In the genomic region with DNA sequence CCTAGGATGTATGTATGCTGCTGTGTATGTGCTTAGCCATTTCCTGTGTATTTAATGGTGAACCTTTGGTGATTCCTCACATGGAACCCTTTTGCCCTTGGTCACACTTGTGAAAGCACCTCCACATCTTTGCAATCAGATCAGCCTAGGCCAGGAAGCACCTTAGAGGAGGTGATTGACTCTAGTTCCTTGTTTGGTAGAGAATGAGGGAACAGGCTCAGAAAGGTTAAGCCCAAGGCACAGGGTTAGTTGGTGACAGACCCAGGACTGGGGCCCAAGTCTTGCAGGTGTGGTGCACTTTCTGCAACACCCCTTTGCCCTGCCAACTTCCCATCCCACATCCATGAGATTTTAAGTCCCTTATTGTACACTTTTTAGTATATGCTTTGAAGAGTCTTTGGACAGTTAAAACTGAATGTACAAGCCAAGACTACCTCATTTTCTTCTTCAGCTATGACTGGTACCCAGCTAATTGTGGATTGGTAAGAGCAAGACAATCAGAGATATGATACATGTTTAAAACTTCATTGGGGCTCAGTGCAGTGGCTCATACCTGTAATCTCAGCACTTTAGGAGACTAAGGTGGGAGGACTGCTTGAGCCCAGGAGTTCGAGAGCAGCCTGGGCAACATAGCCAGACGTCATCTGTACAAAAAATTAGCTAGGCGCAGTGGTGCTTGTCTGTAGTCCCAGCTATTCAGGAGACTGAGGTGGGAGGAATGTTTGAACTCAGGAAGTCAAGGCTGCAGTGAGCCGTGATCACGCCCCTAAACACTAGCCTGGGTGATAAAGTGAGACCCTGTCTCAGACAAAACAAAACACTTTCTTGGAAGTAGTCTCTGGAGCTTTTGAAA, we compare ENCODE assay signal across 10 cellular contexts.
DNase-seq lines count a peak whose midpoint lies in the region; ATAC-seq and TF ChIP-seq lines count a peak whose summit lies in the region.
"Had no signal": no experiment of that assay in that cellular context is flagged by ENCODE, and none has a peak within 500 bp of the region (broad histone marks: within the 10 kb centered on the region; RNA-seq: fewer than 3 reads in every experiment).

No MANE protein-coding gene starts in this region.

- POLR2A ChIA-PET in activated CD4-positive, alpha-beta T cell treated with anti-CD3 and anti-CD28 coated beads, Interleukin-2, amount 10 ng/mL, durations not matched to agents 7 days and 5 days (lab: Charles Lee), result no interaction called here

- no peaks in the 10 kb centered on the region for H3K9me3 ChIP-seq in colonic mucosa
- H3K9me3 ChIP-seq in osteoblast (ENCODE audit: low read depth, low read length), result no peaks in the 10 kb centered on the region
- no peaks in the 10 kb centered on the region for H3K9me3 ChIP-seq in WERI-Rb-1 (ENCODE audit: severe bottlenecking)
- no peaks in the 10 kb centered on the region for H3K9me3 ChIP-seq in SJCRH30 (replicated peaks)

- no peak overlapping the region for H3K9ac ChIP-seq in colonic mucosa (ENCODE audit: low read depth in 2 of 2, low read length in 2 of 2)

- H3K4me2 ChIP-seq in osteoblast (ENCODE audit: insufficient read depth, low read length), result no peak overlapping the region

- peak overlapping the region; percentile 92 for H3K27ac Mint-ChIP-seq in activated CD4-positive, alpha-beta T cell treated with anti-CD3 and anti-CD28 coated beads, Interleukin-2, amount 10 ng/mL, durations not matched to agents 7 days and 5 days
- peak overlapping the region; percentile 86 for H3K27ac Mint-ChIP-seq in stimulated activated naive CD8-positive, alpha-beta T cell treated with anti-CD3 and anti-CD28 coated beads, Interleukin-15, Interleukin-2, amounts not matched to agents 100 ng/mL and 50 ng/mL, for 24 hours

- peaks cover 95% of the 10 kb centered on the region for H3K4me1 Mint-ChIP-seq in activated CD4-positive, alpha-beta T cell treated with anti-CD3 and anti-CD28 coated beads, Interleukin-2, amount 10 ng/mL, durations not matched to agents 7 days and 5 days
- peaks cover 96% of the 10 kb centered on the region for H3K4me1 Mint-ChIP-seq in stimulated activated naive CD8-positive, alpha-beta T cell treated with anti-CD3 and anti-CD28 coated beads, Interleukin-15, Interleukin-2, amounts not matched to agents 100 ng/mL and 50 ng/mL, for 24 hours (ENCODE audit: low read depth)

- H3K9me3 Mint-ChIP-seq in activated CD4-positive, alpha-beta T cell treated with anti-CD3 and anti-CD28 coated beads, Interleukin-2, amount 10 ng/mL, durations not matched to agents 7 days and 5 days, result no peaks in the 10 kb centered on the region
- no peaks in the 10 kb centered on the region for H3K9me3 Mint-ChIP-seq in stimulated activated naive CD8-positive, alpha-beta T cell treated with anti-CD3 and anti-CD28 coated beads, Interleukin-15, Interleukin-2, amounts not matched to agents 100 ng/mL and 50 ng/mL, for 24 hours

- intact Hi-C loops in colonic mucosa (cut with DNase I), result no loop called here

- H3K27ac ChIP-seq in colonic mucosa (peak overlapping the region; percentile 24), osteoblast (ENCODE audit: low read depth, low read length) (no peak overlapping the region), WERI-Rb-1 (no peak overlapping the region), SJCRH30 (no peak overlapping the region)

- no peaks in the 10 kb centered on the region for H4K20me1 ChIP-seq in osteoblast (ENCODE audit: insufficient read depth, low read length)

- CTCF ChIA-PET in activated CD4-positive, alpha-beta T cell treated with anti-CD3 and anti-CD28 coated beads, Interleukin-2, amount 10 ng/mL, durations not matched to agents 7 days and 5 days (lab: Charles Lee), result interaction anchor here (1.5 to 3.6 kb wide), 3 partner anchors 9 to 132 kb away, joined by 4 to 15 read pairs (median 9); no protein-coding TSS in a partner anchor

- H3K79me2 ChIP-seq in osteoblast (ENCODE audit: insufficient read depth, low read length), result peaks cover 49% of the 10 kb centered on the region

- no peaks in the 10 kb centered on the region for H3K36me3 ChIP-seq in colonic mucosa
- H3K36me3 ChIP-seq in osteoblast (ENCODE audit: insufficient read depth, low read length), result no peaks in the 10 kb centered on the region
- 0 out of 2 replicates have a peak, but pooled peaks cover under 1% of the 10 kb centered on the region for H3K36me3 ChIP-seq in WERI-Rb-1
- H3K36me3 ChIP-seq in SJCRH30, result peaks cover 6% of the 10 kb centered on the region; the same call in 1 of the 2 replicates

- TF ChIP-seq CTCF in colonic mucosa (IDR thresholded peaks at IDR 0.05), result no peak
- no peak for TF ChIP-seq CTCF in osteoblast (IDR thresholded peaks at IDR 0.05; ENCODE audit: extremely low read depth, low read depth, low read length)
- no peak for TF ChIP-seq CTCF in WERI-Rb-1 (IDR thresholded peaks at IDR 0.05; ENCODE audit: low read depth, low read length)

- H3K27me3 Mint-ChIP-seq in activated CD4-positive, alpha-beta T cell treated with anti-CD3 and anti-CD28 coated beads, Interleukin-2, amount 10 ng/mL, durations not matched to agents 7 days and 5 days, result no peaks in the 10 kb centered on the region
- no peaks in the 10 kb centered on the region for H3K27me3 Mint-ChIP-seq in stimulated activated naive CD8-positive, alpha-beta T cell treated with anti-CD3 and anti-CD28 coated beads, Interleukin-15, Interleukin-2, amounts not matched to agents 100 ng/mL and 50 ng/mL, for 24 hours

- no peaks in the 10 kb centered on the region for H3K27me3 ChIP-seq in colonic mucosa
- no peaks in the 10 kb centered on the region for H3K27me3 ChIP-seq in osteoblast (ENCODE audit: insufficient read depth, low read length)
- no peaks in the 10 kb centered on the region for H3K27me3 ChIP-seq in WERI-Rb-1 (ENCODE audit: insufficient read depth, low read depth, severe bottlenecking)
- no peaks in the 10 kb centered on the region for H3K27me3 ChIP-seq in SJCRH30

- H3K4me3 ChIP-seq in colonic mucosa (no peak overlapping the region), osteoblast (ENCODE audit: insufficient read depth, low read length) (no peak overlapping the region), WERI-Rb-1 (ENCODE audit: low read depth, low read length) (no peak overlapping the region), SJCRH30 (no peak overlapping the region)

- H3K36me3 Mint-ChIP-seq in activated CD4-positive, alpha-beta T cell treated with anti-CD3 and anti-CD28 coated beads, Interleukin-2, amount 10 ng/mL, durations not matched to agents 7 days and 5 days (ENCODE audit: low read depth), result peaks cover 72% of the 10 kb centered on the region
- H3K36me3 Mint-ChIP-seq in stimulated activated naive CD8-positive, alpha-beta T cell treated with anti-CD3 and anti-CD28 coated beads, Interleukin-15, Interleukin-2, amounts not matched to agents 100 ng/mL and 50 ng/mL, for 24 hours (ENCODE audit: low read depth), result peaks cover 23% of the 10 kb centered on the region

- H3K4me1 ChIP-seq in colonic mucosa (peaks cover 22% of the 10 kb centered on the region), osteoblast (ENCODE audit: insufficient read depth, low read length) (peaks cover 19% of the 10 kb centered on the region), SJCRH30 (no peaks in the 10 kb centered on the region)

- H2AFZ ChIP-seq in osteoblast (ENCODE audit: low read length), result no peak overlapping the region

- ATAC-seq in HG03565 (IDR thresholded peaks at IDR 0.05; ENCODE audit: unreplicated experiment), result peak; percentile 41

- DNase-seq in activated CD4-positive, alpha-beta T cell treated with anti-CD3 and anti-CD28 coated beads, Interleukin-2, amount 10 ng/mL, durations not matched to agents 7 days and 5 days, result no peak
- no peak for DNase-seq in activated CD4-positive, alpha-beta T cell treated with anti-CD3 and anti-CD28 coated beads, Interleukin-2, amount 50 U/mL, for 48 hours
- no peak for DNase-seq in colonic mucosa
- no peak for DNase-seq in osteoblast (ENCODE audit: insufficient read length, low spot score, missing footprints)
- no peak for DNase-seq in WERI-Rb-1
- no peak for DNase-seq in SJCRH30
- DNase-seq: activated CD8-positive, alpha-beta memory T cell treated with anti-CD3 and anti-CD28 coated beads for 24 hours; NCI-H748 treated with DMSO at 0.1 percent for 48 hours had no signal

- peak overlapping the region; percentile 12 for H3K4me3 Mint-ChIP-seq in activated CD4-positive, alpha-beta T cell treated with anti-CD3 and anti-CD28 coated beads, Interleukin-2, amount 10 ng/mL, durations not matched to agents 7 days and 5 days
- H3K4me3 Mint-ChIP-seq in stimulated activated naive CD8-positive, alpha-beta T cell treated with anti-CD3 and anti-CD28 coated beads, Interleukin-15, Interleukin-2, amounts not matched to agents 100 ng/mL and 50 ng/mL, for 24 hours, result peak overlapping the region; percentile 27
